ENCODE assay signal across 16 cellular contexts in genomic region chr2:185790361-185790760, GRCh38. TPM values are rescaled to one million over a fixed set of nuclear protein-coding genes. Genes with fewer than 3 reads are reported as not detected.
DNase-seq lines count a peak whose midpoint lies in the region; ATAC-seq, FAIRE-seq and TF ChIP-seq lines count a peak whose summit lies in the region.
"Had no signal": no experiment of that assay in that cellular context is flagged by ENCODE, and none has a peak within 500 bp of the region (broad histone marks: within the 10 kb centered on the region; RNA-seq: fewer than 3 reads in every experiment).

No MANE protein-coding gene starts in this region.

- no peak for FAIRE-seq in small intestine (lab: Jason Lieb, UNC)

- H3K4me3 ChIP-seq in gastroesophageal sphincter (no peak overlapping the region), small intestine (ENCODE audit: low read depth in 1 of 2, low read length in 2 of 2) (no peak overlapping the region)

- no peak for TF ChIP-seq POLR2A in gastroesophageal sphincter (IDR thresholded peaks at IDR 0.05)

- WGBS in gastroesophageal sphincter (ENCODE audit: low coverage in 1 of 2), 2 donors, result 75 to 96% methylated on average over 2 of the region's 2 CpGs
- WGBS in small intestine, 3 donors, result 80 to 89% (median 85%) methylated on average over 2 of the region's 2 CpGs

- H3K9me3 ChIP-seq in gastroesophageal sphincter, result no peaks in the 10 kb centered on the region
- no peaks in the 10 kb centered on the region for H3K9me3 ChIP-seq in small intestine (ENCODE audit: control insufficient read depth, low read depth)

- H3K27ac ChIP-seq in gastroesophageal sphincter, result no peak overlapping the region
- no peak overlapping the region for H3K27ac ChIP-seq in small intestine (ENCODE audit: low read depth in 1 of 2, low read length in 1 of 2)

- ATAC-seq in GM18511 (IDR thresholded peaks at IDR 0.05; ENCODE audit: unreplicated experiment) (peak; percentile 29), GM21360 (IDR thresholded peaks at IDR 0.05; ENCODE audit: unreplicated experiment) (peak; percentile 39), HG02623 (IDR thresholded peaks at IDR 0.05; ENCODE audit: unreplicated experiment) (peak; percentile 63), HG03565 (IDR thresholded peaks at IDR 0.05; ENCODE audit: unreplicated experiment) (peak; percentile 36), GM21381 (IDR thresholded peaks at IDR 0.05; ENCODE audit: unreplicated experiment) (no peak), gastroesophageal sphincter (no peak)

- no peaks in the 10 kb centered on the region for H3K36me3 ChIP-seq in gastroesophageal sphincter
- H3K36me3 ChIP-seq in small intestine (ENCODE audit: control insufficient read depth in 2 of 2, insufficient read depth in 2 of 2, low read length in 2 of 2), result no peaks in the 10 kb centered on the region

- H3K27me3 ChIP-seq in gastroesophageal sphincter (no peaks in the 10 kb centered on the region), small intestine (ENCODE audit: control insufficient read depth in 2 of 2, insufficient read depth in 2 of 2, low read length in 2 of 2) (no peaks in the 10 kb centered on the region)

- no peak for TF ChIP-seq CTCF in gastroesophageal sphincter (IDR thresholded peaks at IDR 0.05)

- H3K4me1 ChIP-seq in gastroesophageal sphincter, result no peaks in the 10 kb centered on the region
- no peaks in the 10 kb centered on the region for H3K4me1 ChIP-seq in small intestine (ENCODE audit: control insufficient read depth in 2 of 2, insufficient read depth in 1 of 2, low read depth in 1 of 2, low read length in 1 of 2)

- no peak for DNase-seq in small intestine
- DNase-seq in stimulated activated CD4-positive, alpha-beta T cell treated with anti-CD3 and anti-CD28 coated beads, Interleukin-12 subunit alpha, Interleukin-12 subunit beta, amount 100 ng/mL, for 4 hours, result no peak
- DNase-seq: AML-193; CD4-positive, CD25-positive, alpha-beta regulatory T cell; GOT3; NCI-H1092; NCI-H2227 treated with DMSO at 0.1 percent for 48 hours; NCI-H526; T-helper 9 cell had no signal

- TF ChIP-seq EP300 in gastroesophageal sphincter (IDR thresholded peaks at IDR 0.05), result no peak

RNA-seq across cellular contexts. Expression of gene FSIP2, which starts 51.8 kb away (rescaled TPM):
- total RNA-seq in gastroesophageal sphincter, result 1 to 10 TPM in 1 of 4 donors, under 1 TPM in 3; 0.04 to 1.1 (median 0.33) TPM
- polyA plus RNA-seq in small intestine, result under 1 TPM; under 0.01 to 0.45 (median 0.07) TPM
- total RNA-seq: SK-MEL-5 had no signal

Comparison
In these comparisons a context has a peak if more than half of its experiments do, and no peak if none do; other contexts are left out.
1. ATAC-seq: peak in GM18511 (single experiment), GM21360 (single experiment), HG02623 (single experiment) and HG03565 (single experiment); none in GM21381 (single experiment) and gastroesophageal sphincter (single experiment).